Comparison of ENCODE assay signal across 8 cellular contexts in the genomic region with DNA sequence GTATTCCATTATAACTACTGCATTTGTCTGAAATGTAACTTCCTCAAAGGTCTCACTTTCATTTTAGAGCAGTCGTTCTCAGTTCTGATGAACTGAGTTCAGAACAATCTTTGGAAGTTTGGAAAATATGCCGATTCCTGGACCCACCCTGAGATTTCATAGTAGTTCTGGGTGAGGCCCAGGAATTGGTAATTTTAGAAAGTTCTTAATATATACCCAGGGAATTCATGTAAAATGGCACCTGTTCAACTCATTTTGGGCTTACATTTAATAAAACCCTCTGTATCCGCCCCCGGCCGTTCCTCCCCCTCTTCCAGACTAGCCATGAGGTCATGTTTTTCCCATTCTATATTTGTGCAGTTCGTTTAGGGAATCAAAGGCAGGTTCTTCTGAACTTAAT. TPM values are rescaled to one million over a fixed set of nuclear protein-coding genes. Genes with fewer than 3 reads are reported as not detected.
DNase-seq lines count a peak whose midpoint lies in the region; ATAC-seq and TF ChIP-seq lines count a peak whose summit lies in the region.

No MANE protein-coding gene starts in this region.

- no peaks in the 10 kb centered on the region for H3K27me3 ChIP-seq in right atrium auricular region

- no peak for DNase-seq in HFFc6
- DNase-seq in T-helper 17 cell = no peak
- no peak for DNase-seq in right atrium auricular region (ENCODE audit: low spot score)
- DNase-seq in stimulated activated naive CD8-positive, alpha-beta T cell treated with anti-CD3 and anti-CD28 coated beads, Interleukin-15, amount 100 ng/mL, for 72 hours = no peak
- no peak for DNase-seq in NCI-H2171 (lab: John Stamatoyannopoulos, UW)
- no peak for DNase-seq in NCI-H774 (lab: John Stamatoyannopoulos, UW)
- no peak for DNase-seq in activated CD4-positive, CD25-positive, alpha-beta regulatory T cell treated with anti-CD3 and anti-CD28 coated beads, Interleukin-2, amount 50 U/mL, for 72 hours
- no peak for DNase-seq in NCI-H226

- peaks cover 0 to 56% of the 10 kb centered on the region in 2 donors for H3K4me1 ChIP-seq in right atrium auricular region

- H3K9me3 ChIP-seq in T-helper 17 cell (ENCODE audit: control insufficient read depth, low read length, poor library complexity, severe bottlenecking) (no peaks in the 10 kb centered on the region), right atrium auricular region (no peaks in the 10 kb centered on the region)

- peak overlapping the region; percentile 3 to 35 for H3K4me3 ChIP-seq in right atrium auricular region

- peak overlapping the region; percentile 74 to 91 for H3K27ac ChIP-seq in right atrium auricular region

- H3K27ac Mint-ChIP-seq in HFFc6 (peak overlapping the region; percentile 99), T-helper 17 cell (peak overlapping the region; percentile 78)
- H3K27ac Mint-ChIP-seq in stimulated activated naive CD8-positive, alpha-beta T cell treated with anti-CD3 and anti-CD28 coated beads, Interleukin-15, amount 100 ng/mL, for 72 hours = peak overlapping the region in 1 of 2 donors; percentile 85

- TF ChIP-seq CTCF in HFFc6 (IDR thresholded peaks at IDR 0.05) = no peak
- TF ChIP-seq CTCF in right atrium auricular region (IDR thresholded peaks at IDR 0.05) = no peak

- H3K4me1 Mint-ChIP-seq in HFFc6 (ENCODE audit: low read depth) (peaks cover 95% of the 10 kb centered on the region), T-helper 17 cell (peaks cover 34% of the 10 kb centered on the region)
- H3K4me1 Mint-ChIP-seq in stimulated activated naive CD8-positive, alpha-beta T cell treated with anti-CD3 and anti-CD28 coated beads, Interleukin-15, amount 100 ng/mL, for 72 hours = peaks cover 62% of the 10 kb centered on the region

- peaks cover 3% of the 10 kb centered on the region for H3K27me3 Mint-ChIP-seq in HFFc6 (ENCODE audit: insufficient read depth)
- peaks cover 20% of the 10 kb centered on the region for H3K27me3 Mint-ChIP-seq in T-helper 17 cell
- H3K27me3 Mint-ChIP-seq in stimulated activated naive CD8-positive, alpha-beta T cell treated with anti-CD3 and anti-CD28 coated beads, Interleukin-15, amount 100 ng/mL, for 72 hours = no peaks in the 10 kb centered on the region

- no peaks in the 10 kb centered on the region for H3K36me3 ChIP-seq in right atrium auricular region

- peak overlapping the region; percentile 70 for H3K4me3 Mint-ChIP-seq in HFFc6
- H3K4me3 Mint-ChIP-seq in T-helper 17 cell = peak overlapping the region; percentile 53
- peak overlapping the region; percentile 61 to 63 for H3K4me3 Mint-ChIP-seq in stimulated activated naive CD8-positive, alpha-beta T cell treated with anti-CD3 and anti-CD28 coated beads, Interleukin-15, amount 100 ng/mL, for 72 hours

- no peak for ATAC-seq in T-helper 17 cell
- ATAC-seq in stimulated activated naive CD8-positive, alpha-beta T cell treated with anti-CD3 and anti-CD28 coated beads, Interleukin-15, amount 100 ng/mL, for 72 hours = no peak

- H3K9me3 Mint-ChIP-seq in HFFc6 = no peaks in the 10 kb centered on the region
- H3K9me3 Mint-ChIP-seq in stimulated activated naive CD8-positive, alpha-beta T cell treated with anti-CD3 and anti-CD28 coated beads, Interleukin-15, amount 100 ng/mL, for 72 hours = no peaks in the 10 kb centered on the region

- H3K36me3 Mint-ChIP-seq in HFFc6 (ENCODE audit: low read depth) (no peaks in the 10 kb centered on the region), T-helper 17 cell (ENCODE audit: low read depth) (no peaks in the 10 kb centered on the region)

RNA-seq across cellular contexts. Expression of a gene that starts 5.9 kb away (rescaled TPM):
- total RNA-seq in HFFc6 (2021; fragmentation: NEBNext Ultra II Directional; extraction: Animal tissue kit (Norgen Biotek cat#: 25700)) = 1 to 10 TPM in 2 of 6 experiments, under 1 TPM in 4; 0.48 to 1.0 (median 0.75) TPM
- total RNA-seq in T-helper 17 cell (not detected), right atrium auricular region (not detected)

RNA-seq across cellular contexts. Expression of a gene that starts 53.3 kb away (rescaled TPM):
- total RNA-seq in HFFc6 (2021; fragmentation: NEBNext Ultra II Directional; extraction: Animal tissue kit (Norgen Biotek cat#: 25700)) = 1 to 10 TPM; 3.0 to 4.6 (median 3.7) TPM
- total RNA-seq in T-helper 17 cell (1 to 10 TPM; 1.9 to 2.5 TPM), right atrium auricular region (1 to 10 TPM; 1.7 to 4.6 TPM)
